Comparison of ENCODE assay signal across 1 cellular context in genomic region chr12:56229082-56229481, GRCh38.
TF ChIP-seq lines count a peak whose summit lies in the region.

No MANE protein-coding gene starts in this region.

TF ChIP-seq in GM12878, 131 proteins besides CTCF, POLR2A, EP300 and RAD21:
- TF ChIP-seq ETV6 (conservative IDR thresholded peaks at IDR 0.05 in 1 of 2, IDR thresholded peaks at IDR 0.05 in 1 of 2; ENCODE audit: borderline replicate concordance in 1 of 2, low read depth in 1 of 2) (no peak), MYC (IDR thresholded peaks at IDR 0.05; ENCODE audit: insufficient read depth, insufficient read length, insufficient replicate concordance, low read length, severe bottlenecking) (no peak), ATF3 (IDR thresholded peaks at IDR 0.05; ENCODE audit: borderline replicate concordance, extremely low read depth, low read depth, low read length) (no peak), E4F1 (IDR thresholded peaks at IDR 0.05; ENCODE audit: borderline replicate concordance, partially characterized antibody) (no peak), SIN3A (IDR thresholded peaks at IDR 0.05; ENCODE audit: low read depth, low read length) (no peak), RELA (IDR thresholded peaks at IDR 0.05; ENCODE audit: borderline replicate concordance, partially characterized antibody) (no peak), STAT3 (IDR thresholded peaks at IDR 0.05; ENCODE audit: low read depth, low read length) (no peak), GATAD2B (conservative IDR thresholded peaks at IDR 0.05; ENCODE audit: low read depth) (no peak), TARDBP (IDR thresholded peaks at IDR 0.05; ENCODE audit: borderline replicate concordance) (no peak), RBBP5 (conservative IDR thresholded peaks at IDR 0.05) (no peak), E2F4 (IDR thresholded peaks at IDR 0.05; ENCODE audit: low read depth, low read length) (no peak), MTA2 (IDR thresholded peaks at IDR 0.05; ENCODE audit: low read depth) (no peak), ESRRA (IDR thresholded peaks at IDR 0.05; ENCODE audit: low read length) (no peak), CBX3 (IDR thresholded peaks at IDR 0.05; ENCODE audit: borderline replicate concordance, low read depth) (no peak), BRCA1 (IDR thresholded peaks at IDR 0.05; ENCODE audit: low read depth, low read length) (no peak), RCOR1 (conservative IDR thresholded peaks at IDR 0.05; ENCODE audit: low read depth, low read length) (no peak)
